In genomic region chr19:29614780-29615179, GRCh38 we compare ENCODE assay signal across 26 cellular contexts. TPM values are rescaled to one million over a fixed set of nuclear protein-coding genes. Genes with fewer than 3 reads are reported as not detected.
DNase-seq lines count a peak whose midpoint lies in the region; ATAC-seq, FAIRE-seq and TF ChIP-seq lines count a peak whose summit lies in the region.
"Had no signal": no experiment of that assay in that cellular context is flagged by ENCODE, and none has a peak within 500 bp of the region (broad histone marks: within the 10 kb centered on the region; RNA-seq: fewer than 3 reads in every experiment).

No MANE protein-coding gene starts in this region.

- TF ChIP-seq RAD21 in liver (IDR thresholded peaks at IDR 0.05) (peak; percentile 52 to 58), HepG2 (CRISPR knock-in tag; IDR thresholded peaks at IDR 0.05) (no peak)

- H3K4me2 ChIP-seq in HepG2 (ENCODE audit: low read depth, low read length) (no peak overlapping the region), trophoblast cell (ENCODE audit: low read length) (no peak overlapping the region)
- H3K4me2 ChIP-seq: A549 had no signal

- FAIRE-seq in HepG2 (lab: Jason Lieb, UNC) = no peak
- FAIRE-seq: D721Med, GM12891, GM19239 had no signal

- no peak overlapping the region for H2BK120ac ChIP-seq in trophoblast cell (ENCODE audit: insufficient read depth, low read length, poor library complexity)

- H2AFZ ChIP-seq in HepG2 (ENCODE audit: low read length) = no peak overlapping the region
- no peak overlapping the region for H2AFZ ChIP-seq in trophoblast cell (ENCODE audit: insufficient read depth, low read length, poor library complexity)

- intact Hi-C loops in HepG2 (cut with micrococcal nuclease; ENCODE audit: unreplicated experiment) = no loop called here
- intact Hi-C loops in activated T-helper 2 cell treated with anti-CD3 and anti-CD28 coated beads, Interferon-gamma antibody, Interleukin-2, Interleukin-4, amounts not matched to agents 10 μg/mL and 5 μg/mL and 100 μg/mL, durations not matched to agents 14 hours and 24 hours and 36 hours (cut with micrococcal nuclease) = no loop called here

- H3K27ac ChIP-seq in liver (ENCODE audit: low read depth in 1 of 2, low read length in 2 of 2) = peak overlapping the region; percentile 75 to 87
- no peak overlapping the region for H3K27ac ChIP-seq in HepG2 (ENCODE audit: extremely low read length, insufficient read depth, low read length)
- H3K27ac ChIP-seq in trophoblast cell (ENCODE audit: low read depth, low read length) = peak overlapping the region; percentile 21
- H3K27ac ChIP-seq: 22Rv1, A549, C4-2B had no signal

- peaks cover 3% of the 10 kb centered on the region for H3K79me1 ChIP-seq in trophoblast cell (ENCODE audit: low read length)

- H4K12ac ChIP-seq in trophoblast cell (ENCODE audit: low read depth, low read length) = no peak overlapping the region

- 63% methylated on average over 4 of the region's 4 CpGs for WGBS in liver
- WGBS in HepG2 (ENCODE audit: low lambda C conversion rate) = 91% methylated on average over 4 of the region's 4 CpGs
- WGBS in trophoblast cell (ENCODE audit: extremely low coverage, insufficient coverage, insufficient read length) = no CpG with 5 or more reads among the region's 4 CpGs

- H4K20me1 ChIP-seq in HepG2 (ENCODE audit: insufficient read depth, low read length) = no peaks in the 10 kb centered on the region

- no peak overlapping the region for H2BK12ac ChIP-seq in trophoblast cell (ENCODE audit: low read length)

- no peak for DNase-seq in HepG2 (ENCODE audit: low spot score)
- DNase-seq in T-helper 17 cell = no peak
- DNase-seq in left lobe of liver (ENCODE audit: low spot score) = peak; percentile 78
- peak; percentile 34 to 75 for DNase-seq in trophoblast cell
- no peak for DNase-seq in DMS 273 treated with DMSO at 0.1 percent for 48 hours (lab: John Stamatoyannopoulos, UW)
- DNase-seq in activated T-helper 2 cell treated with anti-CD3 and anti-CD28 coated beads, Interferon-gamma antibody, Interleukin-2, Interleukin-4, amounts not matched to agents 10 μg/mL and 5 μg/mL and 100 μg/mL, durations not matched to agents 14 hours and 24 hours and 36 hours (ENCODE audit: low spot score) = no peak
- DNase-seq in mesenteric fat pad (ENCODE audit: low spot score) = no peak
- DNase-seq: AML-193; Caco-2; Calu3; CD4-positive, alpha-beta T cell; CD8-positive, alpha-beta T cell; DMS153; DMS53; DMS79; DND-41; EL; GDM1 had no signal

- no peak overlapping the region for H3K4me3 Mint-ChIP-seq in T-helper 17 cell
- no peak overlapping the region for H3K4me3 Mint-ChIP-seq in activated T-helper 2 cell treated with anti-CD3 and anti-CD28 coated beads, Interferon-gamma antibody, Interleukin-2, Interleukin-4, amounts not matched to agents 10 μg/mL and 5 μg/mL and 100 μg/mL, durations not matched to agents 14 hours and 24 hours and 36 hours (ENCODE audit: low read depth)
- H3K4me3 Mint-ChIP-seq: B cell; CD4-positive, alpha-beta T cell; CD8-positive, alpha-beta T cell had no signal

- no peak overlapping the region for H3K4ac ChIP-seq in trophoblast cell (ENCODE audit: low read depth, low read length)

- H3K36me3 Mint-ChIP-seq in T-helper 17 cell (ENCODE audit: low read depth) = peaks cover 16% of the 10 kb centered on the region
- peaks cover 62% of the 10 kb centered on the region for H3K36me3 Mint-ChIP-seq in activated T-helper 2 cell treated with anti-CD3 and anti-CD28 coated beads, Interferon-gamma antibody, Interleukin-2, Interleukin-4, amounts not matched to agents 10 μg/mL and 5 μg/mL and 100 μg/mL, durations not matched to agents 14 hours and 24 hours and 36 hours (ENCODE audit: low read depth)

- in situ Hi-C loops in HepG2 (cut with HindIII; ENCODE audit: extremely low pct_ligation_motif_present, low pct_unique_long_range_greater_than_20kb) = loop anchor here (5.0 kb wide), 1 partner anchor 78 kb away; no protein-coding TSS in a partner anchor

- H3K36me3 ChIP-seq in liver (ENCODE audit: control insufficient read depth in 4 of 4, insufficient read depth in 3 of 4, low read depth in 1 of 4, low read length in 3 of 4) (peaks cover 8 to 32% (median 17%) of the 10 kb centered on the region in 4 donors), HepG2 (replicated peaks in 1 of 2; ENCODE audit: control insufficient read depth in 1 of 2, insufficient read depth in 2 of 2, low read length in 2 of 2) (peaks cover 20 to 42% of the 10 kb centered on the region in 2 experiments), trophoblast cell (ENCODE audit: control insufficient read depth in 1 of 2, insufficient read depth in 2 of 2, low read length in 2 of 2) (peaks cover 38 to 49% of the 10 kb centered on the region in 2 experiments)

- no peak overlapping the region for H4K91ac ChIP-seq in trophoblast cell (ENCODE audit: low read depth, low read length)

- no peaks in the 10 kb centered on the region for H3K9me3 Mint-ChIP-seq in activated T-helper 2 cell treated with anti-CD3 and anti-CD28 coated beads, Interferon-gamma antibody, Interleukin-2, Interleukin-4, amounts not matched to agents 10 μg/mL and 5 μg/mL and 100 μg/mL, durations not matched to agents 14 hours and 24 hours and 36 hours
- H3K9me3 Mint-ChIP-seq: CD4-positive, alpha-beta T cell; CD8-positive, alpha-beta T cell had no signal

- H2BK5ac ChIP-seq in trophoblast cell (ENCODE audit: low read depth, low read length, poor library complexity) = no peak overlapping the region

- TF ChIP-seq CTCF in liver (IDR thresholded peaks at IDR 0.05; ENCODE audit: low read depth, low read length, missing input control) (no peak), HepG2 (CRISPR knock-in tag; IDR thresholded peaks at IDR 0.05) (no peak)

- H3K9me3 ChIP-seq in liver (ENCODE audit: control insufficient read depth in 4 of 4, low read length in 3 of 4) (no peaks in the 10 kb centered on the region), HepG2 (ENCODE audit: low read length) (no peaks in the 10 kb centered on the region), T-helper 17 cell (ENCODE audit: control insufficient read depth, low read length, poor library complexity, severe bottlenecking) (no peaks in the 10 kb centered on the region), trophoblast cell (ENCODE audit: insufficient read depth, low read depth, low read length) (peaks cover 4% of the 10 kb centered on the region)
- H3K9me3 ChIP-seq: A549, Caco-2 had no signal

- no peak for TF ChIP-seq POLR2A in HepG2 (IDR thresholded peaks at IDR 0.05; ENCODE audit: insufficient read depth in 1 of 2, low read depth in 2 of 2, low read length in 2 of 2)

- peaks cover 9% of the 10 kb centered on the region for H3K4me1 Mint-ChIP-seq in T-helper 17 cell
- H3K4me1 Mint-ChIP-seq in activated T-helper 2 cell treated with anti-CD3 and anti-CD28 coated beads, Interferon-gamma antibody, Interleukin-2, Interleukin-4, amounts not matched to agents 10 μg/mL and 5 μg/mL and 100 μg/mL, durations not matched to agents 14 hours and 24 hours and 36 hours (ENCODE audit: low read depth) = peaks cover 7% of the 10 kb centered on the region

- H3K14ac ChIP-seq in trophoblast cell (ENCODE audit: low read length) = no peak overlapping the region

- no peak overlapping the region for H2AK5ac ChIP-seq in trophoblast cell (ENCODE audit: low read length)

- no peak overlapping the region for H4K8ac ChIP-seq in trophoblast cell (ENCODE audit: low read depth, low read length)

- H3K4me3 ChIP-seq in liver (ENCODE audit: low read depth in 1 of 3, low read length in 3 of 3) (no peak overlapping the region), HepG2 (replicated peaks in 1 of 3; ENCODE audit: insufficient read depth in 1 of 3, low read depth in 2 of 3, low read length in 3 of 3) (no peak overlapping the region), trophoblast cell (ENCODE audit: low read depth, low read length) (no peak overlapping the region)
- H3K4me3 ChIP-seq: A549 had no signal

- H3K27ac Mint-ChIP-seq in T-helper 17 cell = peak overlapping the region; percentile 29
- H3K27ac Mint-ChIP-seq in activated T-helper 2 cell treated with anti-CD3 and anti-CD28 coated beads, Interferon-gamma antibody, Interleukin-2, Interleukin-4, amounts not matched to agents 10 μg/mL and 5 μg/mL and 100 μg/mL, durations not matched to agents 14 hours and 24 hours and 36 hours = no peak overlapping the region
- H3K27ac Mint-ChIP-seq: B cell; CD4-positive, alpha-beta T cell; CD8-positive, alpha-beta T cell had no signal

- no TSS peak for BruUV-seq in HepG2 (replicated peaks; lab: Mats Ljungman, UMichigan)

- TF ChIP-seq EP300 in HepG2 (IDR thresholded peaks at IDR 0.05; ENCODE audit: low read depth in 2 of 2, low read length in 2 of 2) (no peak), HepG2 (CRISPR knock-in tag; IDR thresholded peaks at IDR 0.05; ENCODE audit: borderline replicate concordance) (no peak)

- no peak overlapping the region for H3K18ac ChIP-seq in trophoblast cell (ENCODE audit: low read length)

- no peaks in the 10 kb centered on the region for H3K27me3 Mint-ChIP-seq in T-helper 17 cell
- H3K27me3 Mint-ChIP-seq in activated T-helper 2 cell treated with anti-CD3 and anti-CD28 coated beads, Interferon-gamma antibody, Interleukin-2, Interleukin-4, amounts not matched to agents 10 μg/mL and 5 μg/mL and 100 μg/mL, durations not matched to agents 14 hours and 24 hours and 36 hours (ENCODE audit: low read depth) = no peaks in the 10 kb centered on the region
- H3K27me3 Mint-ChIP-seq: B cell; CD4-positive, alpha-beta T cell had no signal

- POLR2A ChIA-PET in HepG2 (lab: Yijun Ruan, JAX) = interaction anchor here (1.0 kb wide), 1 partner anchor 9 kb away, joined by 3 read pairs; the partner anchor contains the start of gene POP4

- no peak overlapping the region for H3K23ac ChIP-seq in trophoblast cell (ENCODE audit: low read length)

- H3K79me2 ChIP-seq in HepG2 (ENCODE audit: insufficient read depth, low read length) = no peaks in the 10 kb centered on the region
- H3K79me2 ChIP-seq in trophoblast cell (ENCODE audit: control insufficient read depth, insufficient read depth, low read length, poor library complexity) = no peaks in the 10 kb centered on the region

- no peaks in the 10 kb centered on the region for H3K27me3 ChIP-seq in liver (ENCODE audit: control insufficient read depth in 4 of 4, insufficient read depth in 4 of 4, low read length in 3 of 4)
- H3K27me3 ChIP-seq in HepG2 (ENCODE audit: control insufficient read depth in 1 of 2, insufficient read depth in 2 of 2, low read length in 2 of 2) = no peaks in the 10 kb centered on the region
- H3K27me3 ChIP-seq in trophoblast cell (ENCODE audit: insufficient read depth, low read length) = no peaks in the 10 kb centered on the region

- H3K9ac ChIP-seq in liver (ENCODE audit: low read depth in 1 of 2, low read length in 2 of 2) (peak overlapping the region in 1 of 2 donors; percentile 19), HepG2 (ENCODE audit: insufficient read depth, low read depth, low read length) (no peak overlapping the region), trophoblast cell (ENCODE audit: low read length) (no peak overlapping the region)

- no peak for ATAC-seq in HepG2
- ATAC-seq in T-helper 17 cell = no peak
- ATAC-seq in left lobe of liver = peak; percentile 80
- ATAC-seq: A549; CD8-positive, alpha-beta T cell had no signal

- CTCF ChIA-PET in HepG2 (lab: Yijun Ruan, JAX; ENCODE audit: low intra/inter-chr PET ratio, low total read pairs) = no interaction called here

- H3K4me1 ChIP-seq in liver (ENCODE audit: control insufficient read depth in 4 of 4, insufficient read depth in 4 of 4, low read length in 3 of 4) (peaks cover 8 to 30% (median 20%) of the 10 kb centered on the region in 4 donors), HepG2 (ENCODE audit: insufficient read depth, low read length) (peaks cover 12% of the 10 kb centered on the region; the same call in 1 of the 2 replicates), trophoblast cell (ENCODE audit: control insufficient read depth in 1 of 2, insufficient read depth in 2 of 2, low read length in 2 of 2) (peaks cover 2 to 3% of the 10 kb centered on the region in 2 experiments)
- H3K4me1 ChIP-seq: A549, Caco-2 had no signal

RNA-seq across cellular contexts. Expression of gene POP4, which starts 8.7 kb away (rescaled TPM):
- 10 to 100 TPM; 33.7 to 35.2 TPM for total RNA-seq in liver
- 10 to 100 TPM; 42.5 to 61.6 TPM for polyA plus RNA-seq in liver
- total RNA-seq in HepG2 (2016; rRNA removed; fragmentation: Illumina TruSeq; extraction: Trizol) = 84.0 and 120 TPM in 2 replicates
- 26.0 and 27.8 TPM in 2 replicates for total RNA-seq in HepG2 (2016; cell fraction: cytosol; rRNA removed; fragmentation: Illumina TruSeq; extraction: Trizol; ENCODE audit: low read depth)
- total RNA-seq in HepG2 (2016; cell fraction: insoluble cytoplasmic fraction; rRNA removed; fragmentation: Illumina TruSeq; extraction: Trizol) = 84.6 and 128 TPM in 2 replicates
- total RNA-seq in HepG2 (2016; cell fraction: membrane; rRNA removed; fragmentation: Illumina TruSeq; extraction: Trizol) = 37.0 and 39.3 TPM in 2 replicates
- total RNA-seq in HepG2 (2016; cell fraction: nucleus; rRNA removed; fragmentation: Illumina TruSeq; extraction: Trizol) = 39.0 and 42.5 TPM in 2 replicates
- polyA plus RNA-seq in HepG2 (2011; rRNA removed) = 29.4 and 32.2 TPM in 2 replicates
- 22.5 and 24.9 TPM in 2 replicates for polyA plus RNA-seq in HepG2 (2011; cell fraction: cytosol; rRNA removed)
- polyA plus RNA-seq in HepG2 (2011; cell fraction: nucleus; rRNA removed) = 46.3 and 51.2 TPM in 2 replicates
- polyA plus RNA-seq in HepG2 (2012) = 24.1 and 24.4 TPM in 2 replicates
- 25.5 and 26.4 TPM in 2 replicates for polyA plus RNA-seq in HepG2 (2016; cell fraction: cytosol; fragmentation: Illumina TruSeq; extraction: Trizol; ENCODE audit: low read depth)
- 117 and 122 TPM in 2 replicates for polyA plus RNA-seq in HepG2 (2016; cell fraction: insoluble cytoplasmic fraction; fragmentation: Illumina TruSeq; extraction: Trizol; ENCODE audit: low read depth)
- polyA plus RNA-seq in HepG2 (2016; cell fraction: membrane; fragmentation: Illumina TruSeq; extraction: Trizol; ENCODE audit: low read depth) = 29.0 and 32.5 TPM in 2 replicates
- polyA plus RNA-seq in HepG2 (2016; cell fraction: nucleus; fragmentation: Illumina TruSeq; extraction: Trizol; ENCODE audit: insufficient read depth, low read depth) = 58.8 and 67.0 TPM in 2 replicates
- 23.6 and 67.1 TPM in 2 replicates for polyA minus RNA-seq in HepG2 (2011; rRNA and poly(A)+ RNA removed; ENCODE audit: low replicate concordance)
- polyA minus RNA-seq in HepG2 (2011; cell fraction: cytosol; rRNA and poly(A)+ RNA removed) = 16.8 and 23.0 TPM in 2 replicates
- polyA minus RNA-seq in HepG2 (2011; cell fraction: nucleus; rRNA and poly(A)+ RNA removed) = 45.1 and 53.7 TPM in 2 replicates
- 10 to 100 TPM; 48.8 to 56.6 TPM for total RNA-seq in T-helper 17 cell
- 35.2 TPM for total RNA-seq in left lobe of liver
- polyA plus RNA-seq in trophoblast cell (2013) = 76.3 and 81.4 TPM in 2 replicates
- 104 and 105 TPM in 2 replicates for total RNA-seq in activated T-helper 2 cell treated with anti-CD3 and anti-CD28 coated beads, Interferon-gamma antibody, Interleukin-2, Interleukin-4, amounts not matched to agents 10 μg/mL and 5 μg/mL and 100 μg/mL, durations not matched to agents 14 hours and 24 hours and 36 hours
- 57.4 TPM for total RNA-seq in mesenteric fat pad

RNA-seq across cellular contexts. Expression of gene PLEKHF1, which starts 50.5 kb away (rescaled TPM):
- 10 to 100 TPM in 1 of 2 donors, 1 to 10 TPM in 1; 2.9 to 15.1 TPM for total RNA-seq in liver
- 10 to 100 TPM in 1 of 2 donors, 1 to 10 TPM in 1; 5.0 to 12.8 TPM for polyA plus RNA-seq in liver
- total RNA-seq in HepG2 (2016; rRNA removed; fragmentation: Illumina TruSeq; extraction: Trizol) = 3.2 and 3.8 TPM in 2 replicates
- 1.5 TPM in 2 replicates for total RNA-seq in HepG2 (2016; cell fraction: cytosol; rRNA removed; fragmentation: Illumina TruSeq; extraction: Trizol; ENCODE audit: low read depth)
- total RNA-seq in HepG2 (2016; cell fraction: insoluble cytoplasmic fraction; rRNA removed; fragmentation: Illumina TruSeq; extraction: Trizol) = 3.0 and 4.1 TPM in 2 replicates
- 2.6 and 2.8 TPM in 2 replicates for total RNA-seq in HepG2 (2016; cell fraction: membrane; rRNA removed; fragmentation: Illumina TruSeq; extraction: Trizol)
- total RNA-seq in HepG2 (2016; cell fraction: nucleus; rRNA removed; fragmentation: Illumina TruSeq; extraction: Trizol) = 1.9 and 2.3 TPM in 2 replicates
- 2.9 TPM in 2 replicates for polyA plus RNA-seq in HepG2 (2011; rRNA removed)
- 1.7 and 4.1 TPM in 2 replicates for polyA plus RNA-seq in HepG2 (2011; cell fraction: cytosol; rRNA removed)
- polyA plus RNA-seq in HepG2 (2011; cell fraction: nucleus; rRNA removed) = 3.9 and 4.0 TPM in 2 replicates
- 0.71 and 1.4 TPM in 2 replicates for polyA plus RNA-seq in HepG2 (2012)
- 0.36 and 0.54 TPM in 2 replicates for polyA plus RNA-seq in HepG2 (2016; cell fraction: cytosol; fragmentation: Illumina TruSeq; extraction: Trizol; ENCODE audit: low read depth)
- polyA plus RNA-seq in HepG2 (2016; cell fraction: insoluble cytoplasmic fraction; fragmentation: Illumina TruSeq; extraction: Trizol; ENCODE audit: low read depth) = 2.4 and 2.7 TPM in 2 replicates
- polyA plus RNA-seq in HepG2 (2016; cell fraction: membrane; fragmentation: Illumina TruSeq; extraction: Trizol; ENCODE audit: low read depth) = 1.1 and 1.4 TPM in 2 replicates
- 2.7 TPM in 2 replicates for polyA plus RNA-seq in HepG2 (2016; cell fraction: nucleus; fragmentation: Illumina TruSeq; extraction: Trizol; ENCODE audit: insufficient read depth, low read depth)
- 2.0 and 6.9 TPM in 2 replicates for polyA minus RNA-seq in HepG2 (2011; rRNA and poly(A)+ RNA removed; ENCODE audit: low replicate concordance)
- polyA minus RNA-seq in HepG2 (2011; cell fraction: cytosol; rRNA and poly(A)+ RNA removed) = 1.5 and 3.6 TPM in 2 replicates
- 2.1 and 3.0 TPM in 2 replicates for polyA minus RNA-seq in HepG2 (2011; cell fraction: nucleus; rRNA and poly(A)+ RNA removed)
- 10 to 100 TPM; 13.5 to 20.7 TPM for total RNA-seq in T-helper 17 cell
- total RNA-seq in left lobe of liver = 11.3 TPM
- polyA plus RNA-seq in trophoblast cell (2013) = 37.2 and 41.2 TPM in 2 replicates
- total RNA-seq in activated T-helper 2 cell treated with anti-CD3 and anti-CD28 coated beads, Interferon-gamma antibody, Interleukin-2, Interleukin-4, amounts not matched to agents 10 μg/mL and 5 μg/mL and 100 μg/mL, durations not matched to agents 14 hours and 24 hours and 36 hours = 28.0 and 30.3 TPM in 2 replicates
- total RNA-seq in mesenteric fat pad = 9.1 TPM

Comparison
In these comparisons a context has a peak if more than half of its experiments do, and no peak if none do; other contexts are left out.
1. DNase-seq: peak in left lobe of liver (single experiment) and trophoblast cell (2 of 2); none in HepG2 (single experiment), T-helper 17 cell (0 of 3), DMS 273 treated with DMSO at 0.1 percent for 48 hours (single experiment), activated T-helper 2 cell treated with anti-CD3 and anti-CD28 coated beads, Interferon-gamma antibody, Interleukin-2, Interleukin-4, amounts not matched to agents 10 μg/mL and 5 μg/mL and 100 μg/mL, durations not matched to agents 14 hours and 24 hours and 36 hours (single experiment) and mesenteric fat pad (single experiment).